In the genomic region with DNA sequence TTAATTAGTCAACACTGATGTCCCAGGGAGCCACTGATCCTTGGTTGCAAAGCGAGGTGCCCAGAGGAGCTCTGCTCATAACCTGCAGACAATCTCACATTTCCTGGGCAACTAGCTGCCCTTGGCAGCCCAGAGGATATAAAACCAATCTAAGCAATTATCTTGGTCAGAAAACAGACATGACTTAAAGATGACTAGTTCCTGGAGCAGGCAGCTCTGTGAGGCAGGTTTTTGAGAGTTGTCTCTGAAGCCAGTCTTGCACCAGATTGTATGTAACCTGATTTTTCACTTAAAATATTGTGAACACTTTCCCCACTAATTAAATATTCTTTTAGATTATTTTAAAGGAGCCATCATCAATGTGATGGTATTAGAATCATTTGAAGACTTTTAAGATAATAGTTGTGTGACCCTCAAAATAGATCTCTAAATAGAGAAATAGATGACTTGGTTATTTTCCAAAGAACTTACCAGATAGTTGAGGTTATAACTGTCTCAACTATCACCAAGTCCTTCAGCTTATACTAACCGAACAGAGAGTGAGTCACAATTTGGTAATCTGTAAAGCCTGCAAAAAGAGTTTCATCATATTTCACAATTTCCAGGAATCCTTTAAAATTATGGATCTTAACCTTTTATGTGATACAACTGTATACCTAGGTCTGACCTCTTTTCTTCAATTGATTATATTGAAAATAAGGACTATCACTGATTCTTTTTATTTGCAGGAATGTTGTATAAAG, we compare ENCODE assay signal across 1 cellular context.
TF ChIP-seq lines count a peak whose summit lies in the region.

No MANE protein-coding gene starts in this region.

TF ChIP-seq in IMR-90, 13 proteins besides CTCF, POLR2A, EP300 and RAD21:
- TF ChIP-seq NFE2L2 (IDR thresholded peaks at IDR 0.05; ENCODE audit: low read depth, low read length) (no peak), MXI1 (IDR thresholded peaks at IDR 0.05; ENCODE audit: borderline replicate concordance, low read depth, low read length) (no peak), RFX5 (IDR thresholded peaks at IDR 0.05; ENCODE audit: low read depth, low read length) (no peak), FOS (IDR thresholded peaks at IDR 0.05; ENCODE audit: low read depth, low read length) (peak; percentile 55; the same call in 1 of the 2 replicates), BHLHE40 (IDR thresholded peaks at IDR 0.05; ENCODE audit: low read depth, low read length) (no peak), CHD1 (IDR thresholded peaks at IDR 0.05; ENCODE audit: low read depth, low read length) (no peak), MAFK (IDR thresholded peaks at IDR 0.05; ENCODE audit: low read depth, low read length) (0 out of 2 replicates have a peak, but pooled peaks have one; percentile 9), CEBPB (IDR thresholded peaks at IDR 0.05; ENCODE audit: low read depth, low read length) (peak; percentile 94)
